12 cellular contexts compared by ENCODE assay signal in the genomic region with DNA sequence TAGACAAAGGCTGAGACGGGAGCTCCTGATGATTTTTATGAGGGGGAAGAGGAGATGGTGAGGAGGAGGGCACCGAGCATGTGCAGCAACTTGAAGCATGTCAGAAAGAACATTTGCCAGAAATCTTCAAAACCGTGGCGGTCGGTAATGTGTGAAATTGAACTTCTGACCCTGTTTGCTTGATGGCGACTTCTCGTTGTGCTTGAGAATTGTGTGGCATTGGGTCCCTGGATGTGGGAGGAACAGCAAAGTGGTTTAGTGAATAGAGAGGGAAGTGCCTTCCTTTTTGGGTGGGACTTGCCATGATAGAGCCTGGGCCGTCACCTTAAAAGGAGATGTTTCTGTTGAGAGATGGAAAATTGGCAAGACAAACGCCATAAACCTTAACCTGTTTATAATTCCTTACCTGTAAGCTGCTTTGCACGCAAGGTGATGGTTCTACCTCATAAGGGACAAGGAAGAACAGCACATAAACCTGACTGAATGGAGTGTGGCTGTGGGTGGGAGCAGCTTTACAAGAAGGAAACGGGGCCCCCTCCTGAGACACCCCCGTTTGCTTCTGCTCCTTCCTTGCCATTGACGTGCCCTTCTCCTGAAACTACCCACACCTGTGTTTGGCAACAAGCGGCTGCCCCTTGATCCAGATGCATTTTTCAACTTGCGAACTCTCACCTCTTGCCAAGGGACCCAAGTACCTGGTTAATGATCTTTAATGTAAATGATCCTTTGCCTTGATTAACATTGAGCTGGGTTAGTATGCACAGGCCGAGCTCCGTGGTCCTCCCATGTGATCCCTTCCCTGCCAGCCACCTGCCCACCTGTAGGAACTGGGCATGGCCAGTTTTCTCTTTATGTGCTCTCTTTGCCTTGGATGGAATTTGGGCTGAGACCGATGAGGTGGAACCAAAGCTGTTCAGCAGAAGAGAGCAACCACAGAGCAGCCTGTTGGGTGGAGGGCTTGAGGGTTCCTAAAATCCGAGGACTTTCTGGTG.
DNase-seq lines count a peak whose midpoint lies in the region; ATAC-seq and TF ChIP-seq lines count a peak whose summit lies in the region.
"Had no signal": no experiment of that assay in that cellular context is flagged by ENCODE, and none has a peak within 500 bp of the region (broad histone marks: within the 10 kb centered on the region; RNA-seq: fewer than 3 reads in every experiment).

No MANE protein-coding gene starts in this region.

- H3K27me3 Mint-ChIP-seq in nephron progenitor cell (ENCODE audit: low read depth, poor library complexity), result peaks cover 27% of the 10 kb centered on the region
- no peaks in the 10 kb centered on the region for H3K27me3 Mint-ChIP-seq in chondrocyte (ENCODE audit: low read depth)

- H3K27me3 ChIP-seq in HUES64 (ENCODE audit: insufficient read depth, low read length), result no peaks in the 10 kb centered on the region
- H3K27me3 ChIP-seq in colonic mucosa, result no peaks in the 10 kb centered on the region

- ATAC-seq in HG02981 (IDR thresholded peaks at IDR 0.05; ENCODE audit: unreplicated experiment), result no peak
- ATAC-seq: activated T-helper 17 cell treated with anti-CD3 and anti-CD28 coated beads, Interleukin-2, amount 50 U/mL, for 72 hours had no signal

- H3K9me3 ChIP-seq in HUES64 (ENCODE audit: insufficient read depth, low read depth, low read length), result no peaks in the 10 kb centered on the region
- no peaks in the 10 kb centered on the region for H3K9me3 ChIP-seq in colonic mucosa

- intact Hi-C loops in colonic mucosa (cut with DNase I), result no loop called here

- H3K27ac ChIP-seq in HUES64 (ENCODE audit: low read depth, low read length), result no peak overlapping the region
- peak overlapping the region; percentile 52 for H3K27ac ChIP-seq in colonic mucosa

- H3K9ac ChIP-seq in HUES64 (ENCODE audit: low read depth, low read length) (no peak overlapping the region), colonic mucosa (ENCODE audit: low read depth in 2 of 2, low read length in 2 of 2) (peak overlapping the region in 1 of 2 donors; percentile 61)

- H3K4me3 Mint-ChIP-seq in nephron progenitor cell, result peak overlapping the region; percentile 80
- H3K4me3 Mint-ChIP-seq in chondrocyte (ENCODE audit: unreplicated experiment), result no peak overlapping the region

- peak overlapping the region; percentile 70; the same call in 1 of the 2 replicates for H3K4me3 ChIP-seq in HUES64 (ENCODE audit: low read length)
- no peak overlapping the region for H3K4me3 ChIP-seq in colonic mucosa
- H3K4me3 ChIP-seq: lung had no signal

- H3K36me3 ChIP-seq in HUES64 (ENCODE audit: insufficient read depth, low read length) (no peaks in the 10 kb centered on the region), colonic mucosa (no peaks in the 10 kb centered on the region)

- H3K27ac Mint-ChIP-seq in nephron progenitor cell (peak overlapping the region; percentile 12), chondrocyte (ENCODE audit: unreplicated experiment) (no peak overlapping the region)
- H3K27ac Mint-ChIP-seq: activated T-helper 17 cell treated with anti-CD3 and anti-CD28 coated beads, Interleukin-2, amount 50 U/mL, for 72 hours had no signal

- no peak for TF ChIP-seq CTCF in colonic mucosa (IDR thresholded peaks at IDR 0.05)
- no peak for TF ChIP-seq CTCF in nephron progenitor cell (IDR thresholded peaks at IDR 0.05)
- no peak for TF ChIP-seq CTCF in chondrocyte (IDR thresholded peaks at IDR 0.05)

- H3K36me3 Mint-ChIP-seq in nephron progenitor cell (ENCODE audit: low read depth) (no peaks in the 10 kb centered on the region), chondrocyte (ENCODE audit: low read depth) (no peaks in the 10 kb centered on the region)

- peaks cover 45% of the 10 kb centered on the region for H3K4me1 Mint-ChIP-seq in nephron progenitor cell
- peaks cover 18% of the 10 kb centered on the region for H3K4me1 Mint-ChIP-seq in chondrocyte (ENCODE audit: low read depth)
- H3K4me1 Mint-ChIP-seq: activated T-helper 17 cell treated with anti-CD3 and anti-CD28 coated beads, Interleukin-2, amount 50 U/mL, for 72 hours had no signal

- H3K4me1 ChIP-seq in HUES64 (ENCODE audit: insufficient read depth, low read length) (peaks cover 48% of the 10 kb centered on the region), colonic mucosa (no peaks in the 10 kb centered on the region)

- H3K9me3 Mint-ChIP-seq in nephron progenitor cell, result no peaks in the 10 kb centered on the region
- no peaks in the 10 kb centered on the region for H3K9me3 Mint-ChIP-seq in chondrocyte (ENCODE audit: low read depth)
- H3K9me3 Mint-ChIP-seq: activated T-helper 17 cell treated with anti-CD3 and anti-CD28 coated beads, Interleukin-2, amount 50 U/mL, for 72 hours had no signal

- DNase-seq in COLO668 (lab: John Stamatoyannopoulos, UW; ENCODE audit: unreplicated experiment) (peak; percentile 76), colonic mucosa (peak; percentile 59), nephron progenitor cell (no peak), chondrocyte (ENCODE audit: low spot score) (no peak)
- no peak for DNase-seq in effector CD4-positive, alpha-beta T cell
- no peak for DNase-seq in activated CD4-positive, alpha-beta T cell treated with anti-CD3 and anti-CD28 coated beads, Interleukin-2, amount 50 U/mL, for 1 hour
- DNase-seq: activated CD4-positive, alpha-beta T cell treated with anti-CD3 and anti-CD28 coated beads for 48 hours; NCI-H1436 treated with DMSO at 0.1 percent for 48 hours had no signal

- WGBS in HUES64, result 80% methylated on average over 19 of the region's 19 CpGs

Comparison
In these comparisons a context has a peak if more than half of its experiments do, and no peak if none do; other contexts are left out.
1. DNase-seq: peak in COLO668 (single experiment) and colonic mucosa (single experiment); none in nephron progenitor cell (single experiment), chondrocyte (single experiment), effector CD4-positive, alpha-beta T cell (single experiment) and activated CD4-positive, alpha-beta T cell treated with anti-CD3 and anti-CD28 coated beads, Interleukin-2, amount 50 U/mL, for 1 hour (single experiment).